In genomic region chr11:18046116-18046777, GRCh38 we compare ENCODE assay signal across 10 cellular contexts. TPM values are rescaled to one million over a fixed set of nuclear protein-coding genes. Genes with fewer than 3 reads are reported as not detected.
DNase-seq lines count a peak whose midpoint lies in the region; ATAC-seq and TF ChIP-seq lines count a peak whose summit lies in the region.
"Had no signal": no experiment of that assay in that cellular context is flagged by ENCODE, and none has a peak within 500 bp of the region (broad histone marks: within the 10 kb centered on the region; RNA-seq: fewer than 3 reads in every experiment).

TSS of gene TPH1 (minus strand) at chr11:18046269. CDS start at chr11:18040762, 5,507 bp downstream.

- peaks cover 53% of the 10 kb centered on the region for H3K27me3 Mint-ChIP-seq in CD8-positive, alpha-beta T cell (ENCODE audit: low read depth)

- TF ChIP-seq CTCF in colonic mucosa (IDR thresholded peaks at IDR 0.05): no peak
- no peak for TF ChIP-seq CTCF in left lung (IDR thresholded peaks at IDR 0.05)
- no peak for TF ChIP-seq CTCF in CD8-positive, alpha-beta T cell (IDR thresholded peaks at IDR 0.05)
- TF ChIP-seq CTCF in vagina (IDR thresholded peaks at IDR 0.05): no peak

- no peaks in the 10 kb centered on the region for H3K4me1 Mint-ChIP-seq in CD8-positive, alpha-beta T cell (ENCODE audit: low read depth)

- H3K27me3 ChIP-seq in colonic mucosa (peaks cover 6% of the 10 kb centered on the region), left lung (peaks cover 11 to 47% of the 10 kb centered on the region in 2 donors), vagina (no peaks in the 10 kb centered on the region)
- peaks cover 2% of the 10 kb centered on the region for H3K27me3 ChIP-seq in CD8-positive, alpha-beta T cell (ENCODE audit: insufficient read depth, low read length)
- H3K27me3 ChIP-seq: BLaER1 treated with 17β-estradiol and CSF1 and Interleukin-3, amounts not matched to agents 10 nM and 100 nM had no signal

- no peak within 1 kb of the TSS for H3K4me3 Mint-ChIP-seq in CD8-positive, alpha-beta T cell

- POLR2A ChIA-PET in CD8-positive, alpha-beta T cell (lab: Charles Lee): no interaction called here

- no peaks in the 10 kb centered on the region for H3K36me3 ChIP-seq in colonic mucosa
- no peaks in the 10 kb centered on the region for H3K36me3 ChIP-seq in left lung
- no peaks in the 10 kb centered on the region for H3K36me3 ChIP-seq in CD8-positive, alpha-beta T cell (ENCODE audit: insufficient read depth, low read length)
- no peaks in the 10 kb centered on the region for H3K36me3 ChIP-seq in vagina
- H3K36me3 ChIP-seq: BLaER1 treated with 17β-estradiol and CSF1 and Interleukin-3, amounts not matched to agents 10 nM and 100 nM; HAP-1 had no signal

- H3K4me3 ChIP-seq in colonic mucosa (no peak within 1 kb of the TSS), left lung (no peak within 1 kb of the TSS), vagina (no peak within 1 kb of the TSS)
- H3K4me3 ChIP-seq in CD8-positive, alpha-beta T cell (ENCODE audit: low read depth, low read length): no peak within 1 kb of the TSS
- H3K4me3 ChIP-seq: BLaER1 treated with 17β-estradiol and CSF1 and Interleukin-3, amounts not matched to agents 10 nM and 100 nM; HAP-1 had no signal

- DNase-seq in stimulated activated CD4-positive, alpha-beta T cell treated with anti-CD3 and anti-CD28 coated beads, Interleukin-15, amount 100 ng/mL, for 24 hours: peak; percentile 3
- DNase-seq in stimulated activated CD4-positive, alpha-beta T cell treated with anti-CD3 and anti-CD28 coated beads, Interleukin-12 subunit alpha, Interleukin-12 subunit beta, amount 100 ng/mL, for 4 hours: no peak
- DNase-seq in colonic mucosa (peak; percentile 45), left lung (peak; percentile 38 to 85), vagina (ENCODE audit: extremely low spot score in 2 of 2) (no peak)
- no peak for DNase-seq in CD8-positive, alpha-beta T cell

- no peaks in the 10 kb centered on the region for H3K9me3 ChIP-seq in colonic mucosa
- H3K9me3 ChIP-seq in left lung: no peaks in the 10 kb centered on the region
- no peaks in the 10 kb centered on the region for H3K9me3 ChIP-seq in CD8-positive, alpha-beta T cell (ENCODE audit: low read length)
- no peaks in the 10 kb centered on the region for H3K9me3 ChIP-seq in vagina
- H3K9me3 ChIP-seq: HAP-1 had no signal

- ATAC-seq in left lung (peak; percentile 93), HG03457 (IDR thresholded peaks at IDR 0.05; ENCODE audit: unreplicated experiment) (no peak), HG03520 (IDR thresholded peaks at IDR 0.05; ENCODE audit: unreplicated experiment) (no peak)
- ATAC-seq in CD8-positive, alpha-beta T cell: no peak

- intact Hi-C loops in colonic mucosa (cut with DNase I) (no loop called here), left lung (cut with DNase I) (no loop called here), vagina (cut with DNase I) (no loop called here)
- intact Hi-C loops in CD8-positive, alpha-beta T cell (cut with DNase I, micrococcal nuclease): no loop called here

- no peak for TF ChIP-seq POLR2A in vagina (IDR thresholded peaks at IDR 0.05)

- peaks cover 3% of the 10 kb centered on the region for H3K4me1 ChIP-seq in colonic mucosa
- no peaks in the 10 kb centered on the region for H3K4me1 ChIP-seq in left lung
- H3K4me1 ChIP-seq in CD8-positive, alpha-beta T cell (ENCODE audit: insufficient read depth, low read length): no peaks in the 10 kb centered on the region
- H3K4me1 ChIP-seq in vagina: peaks cover 8% of the 10 kb centered on the region
- H3K4me1 ChIP-seq: BLaER1 treated with 17β-estradiol and CSF1 and Interleukin-3, amounts not matched to agents 10 nM and 100 nM; HAP-1 had no signal

- H3K27ac ChIP-seq in colonic mucosa (no peak within 1 kb of the TSS), left lung (no peak within 1 kb of the TSS), vagina (no peak within 1 kb of the TSS)
- no peak within 1 kb of the TSS for H3K27ac ChIP-seq in CD8-positive, alpha-beta T cell (ENCODE audit: low read depth, low read length)
- H3K27ac ChIP-seq: BLaER1 treated with 17β-estradiol and CSF1 and Interleukin-3, amounts not matched to agents 10 nM and 100 nM had no signal

- peaks cover 2% of the 10 kb centered on the region for H3K36me3 Mint-ChIP-seq in CD8-positive, alpha-beta T cell

- H3K9me3 Mint-ChIP-seq in CD8-positive, alpha-beta T cell: peaks cover 5% of the 10 kb centered on the region

- no peak within 1 kb of the TSS for H3K9ac ChIP-seq in colonic mucosa (ENCODE audit: low read depth in 2 of 2, low read length in 2 of 2)
- H3K9ac ChIP-seq: BLaER1 treated with 17β-estradiol and CSF1 and Interleukin-3, amounts not matched to agents 10 nM and 100 nM had no signal

- H3K27ac Mint-ChIP-seq in CD8-positive, alpha-beta T cell: no peak within 1 kb of the TSS

- CTCF ChIA-PET in CD8-positive, alpha-beta T cell (lab: Charles Lee): no interaction called here

RNA-seq across cellular contexts. Expression of gene TPH1, which starts in this region (rescaled TPM):
- 10 to 100 TPM in 1 of 2 donors, 1 to 10 TPM in 1; 6.7 to 12.4 TPM for total RNA-seq in colonic mucosa
- under 1 TPM; 0.26 TPM for total RNA-seq in left lung
- total RNA-seq in CD8-positive, alpha-beta T cell: under 1 TPM; 0.49 to 0.78 TPM
- 0.49 TPM for total RNA-seq in vagina

Comparison
In these comparisons a context has a peak if more than half of its experiments do, and no peak if none do; other contexts are left out.
1. DNase-seq: peak in stimulated activated CD4-positive, alpha-beta T cell treated with anti-CD3 and anti-CD28 coated beads, Interleukin-15, amount 100 ng/mL, for 24 hours (single experiment) and colonic mucosa (single experiment); none in stimulated activated CD4-positive, alpha-beta T cell treated with anti-CD3 and anti-CD28 coated beads, Interleukin-12 subunit alpha, Interleukin-12 subunit beta, amount 100 ng/mL, for 4 hours (single experiment), CD8-positive, alpha-beta T cell (0 of 7) and vagina (0 of 2).
2. Peak in DNase-seq and ATAC-seq in left lung; RNA of the gene not detected or under 1 TPM.